In genomic region chr2:128599700-128600099, GRCh38 we compare ENCODE assay signal across 22 cellular contexts.
"Had no signal": no experiment of that assay in that cellular context is flagged by ENCODE, and none has a peak within 500 bp of the region (broad histone marks: within the 10 kb centered on the region; RNA-seq: fewer than 3 reads in every experiment).

No MANE protein-coding gene starts in this region.

- H3K36me3 Mint-ChIP-seq: activated CD4-positive, alpha-beta memory T cell treated with anti-CD3 and anti-CD28 coated beads for 36 hours; activated naive CD8-positive, alpha-beta T cell; memory B cell; natural killer cell; stimulated activated effector memory CD8-positive, alpha-beta T cell treated with anti-CD3 and anti-CD28 coated beads, Interleukin-12 subunit alpha, Interleukin-12 subunit beta, amount 100 ng/mL, for 72 hours; T-cell had no signal

- H3K27ac ChIP-seq: body of pancreas, esophagus muscularis mucosa, hepatocyte, prostate gland, right lobe of liver, thyroid gland, uterus had no signal

- H3K36me3 ChIP-seq: esophagus muscularis mucosa, prostate gland, right lobe of liver, thyroid gland, uterus had no signal

- H3K27me3 Mint-ChIP-seq: activated CD4-positive, alpha-beta memory T cell treated with anti-CD3 and anti-CD28 coated beads for 36 hours; activated naive CD8-positive, alpha-beta T cell; activated T-helper 17 cell treated with anti-CD3 and anti-CD28 coated beads, Interleukin-2, amount 50 U/mL, for 72 hours; T-cell had no signal

- H3K4me3 Mint-ChIP-seq: activated CD4-positive, alpha-beta memory T cell treated with anti-CD3 and anti-CD28 coated beads for 36 hours; activated naive CD8-positive, alpha-beta T cell; activated T-helper 17 cell treated with anti-CD3 and anti-CD28 coated beads, Interleukin-2, amount 50 U/mL, for 72 hours; memory B cell; natural killer cell; stimulated activated effector memory CD8-positive, alpha-beta T cell treated with anti-CD3 and anti-CD28 coated beads, Interleukin-12 subunit alpha, Interleukin-12 subunit beta, amount 100 ng/mL, for 72 hours; T-cell had no signal

- H3K9me3 ChIP-seq: body of pancreas, esophagus muscularis mucosa, prostate gland, right lobe of liver, SK-N-SH, thyroid gland, uterus had no signal

- DNase-seq: activated CD4-positive, alpha-beta memory T cell treated with anti-CD3 and anti-CD28 coated beads for 36 hours; amniotic stem cell; central memory CD4-positive, alpha-beta T cell; cortex of kidney; effector CD4-positive, alpha-beta T cell; natural killer cell; nucleus accumbens; SK-N-SH; stimulated activated CD4-positive, alpha-beta T cell treated with anti-CD3 and anti-CD28 coated beads, Interleukin-1b, Interleukin-23, amount 100 ng/mL, for 48 hours; T1000; thyroid gland had no signal

- H2AFZ ChIP-seq: hepatocyte had no signal

- H3K4me1 ChIP-seq: esophagus muscularis mucosa, prostate gland, thyroid gland, uterus had no signal

- H3K9ac ChIP-seq: SK-N-SH had no signal

- H3K9me3 Mint-ChIP-seq: activated CD4-positive, alpha-beta memory T cell treated with anti-CD3 and anti-CD28 coated beads for 36 hours; activated T-helper 17 cell treated with anti-CD3 and anti-CD28 coated beads, Interleukin-2, amount 50 U/mL, for 72 hours; memory B cell; natural killer cell; stimulated activated effector memory CD8-positive, alpha-beta T cell treated with anti-CD3 and anti-CD28 coated beads, Interleukin-12 subunit alpha, Interleukin-12 subunit beta, amount 100 ng/mL, for 72 hours; T-cell had no signal

- H3K79me2 ChIP-seq: hepatocyte had no signal

- H3K4me3 ChIP-seq: body of pancreas, esophagus muscularis mucosa, hepatocyte, prostate gland, right lobe of liver, thyroid gland, uterus had no signal

- H3K27me3 ChIP-seq: body of pancreas, esophagus muscularis mucosa, hepatocyte, right lobe of liver, thyroid gland, uterus had no signal

- ATAC-seq: activated T-helper 17 cell treated with anti-CD3 and anti-CD28 coated beads, Interleukin-2, amount 50 U/mL, for 72 hours; body of pancreas; natural killer cell; right lobe of liver; stimulated activated effector memory CD8-positive, alpha-beta T cell treated with anti-CD3 and anti-CD28 coated beads, Interleukin-12 subunit alpha, Interleukin-12 subunit beta, amount 100 ng/mL, for 72 hours; T-cell had no signal

- H3K27ac Mint-ChIP-seq: activated CD4-positive, alpha-beta memory T cell treated with anti-CD3 and anti-CD28 coated beads for 36 hours; activated naive CD8-positive, alpha-beta T cell; activated T-helper 17 cell treated with anti-CD3 and anti-CD28 coated beads, Interleukin-2, amount 50 U/mL, for 72 hours; memory B cell; natural killer cell; stimulated activated effector memory CD8-positive, alpha-beta T cell treated with anti-CD3 and anti-CD28 coated beads, Interleukin-12 subunit alpha, Interleukin-12 subunit beta, amount 100 ng/mL, for 72 hours; T-cell had no signal

- H3K4me2 ChIP-seq: hepatocyte, SK-N-SH had no signal

- H3K4me1 Mint-ChIP-seq: activated T-helper 17 cell treated with anti-CD3 and anti-CD28 coated beads, Interleukin-2, amount 50 U/mL, for 72 hours; memory B cell; natural killer cell; stimulated activated effector memory CD8-positive, alpha-beta T cell treated with anti-CD3 and anti-CD28 coated beads, Interleukin-12 subunit alpha, Interleukin-12 subunit beta, amount 100 ng/mL, for 72 hours; T-cell had no signal
